In genomic region chr7:4665661-4666060, GRCh38 we compare ENCODE assay signal across 12 cellular contexts. TPM values are rescaled to one million over a fixed set of nuclear protein-coding genes. Genes with fewer than 3 reads are reported as not detected.
DNase-seq lines count a peak whose midpoint lies in the region; ATAC-seq and TF ChIP-seq lines count a peak whose summit lies in the region.
"Had no signal": no experiment of that assay in that cellular context is flagged by ENCODE, and none has a peak within 500 bp of the region (broad histone marks: within the 10 kb centered on the region; RNA-seq: fewer than 3 reads in every experiment).

No MANE protein-coding gene starts in this region.

- peak; percentile 98 for DNase-seq in AG10803 (ENCODE audit: low read depth)
- peak; percentile 91 for DNase-seq in NCI-H226
- peak; percentile 89 for DNase-seq in dedifferentiated amniotic fluid mesenchymal stem cell (ENCODE audit: extremely low spot score)
- peak; percentile 87 for DNase-seq in osteoblast (ENCODE audit: insufficient read length, low spot score, missing footprints)
- DNase-seq in KG1 (lab: John Stamatoyannopoulos, UW) = no peak
- DNase-seq in CD4-positive, alpha-beta T cell = no peak
- DNase-seq in NCI-H2227 treated with DMSO at 0.1 percent for 48 hours (lab: John Stamatoyannopoulos, UW) = no peak
- no peak for DNase-seq in stimulated activated CD4-positive, alpha-beta T cell treated with anti-CD3 and anti-CD28 coated beads, Interleukin-12 subunit alpha, Interleukin-12 subunit beta, amount 100 ng/mL, for 4 hours
- DNase-seq: Calu3, cortex of kidney, NCI-H526 treated with DMSO at 0.1 percent for 48 hours had no signal

- POLR2A ChIA-PET in CD4-positive, alpha-beta T cell (lab: Charles Lee) = no interaction called here

- intact Hi-C loops in CD4-positive, alpha-beta T cell (cut with DNase I, micrococcal nuclease) = no loop called here

- peaks cover 27% of the 10 kb centered on the region for H3K4me1 ChIP-seq in osteoblast (ENCODE audit: insufficient read depth, low read length)

- no peaks in the 10 kb centered on the region for H3K9me3 ChIP-seq in osteoblast (ENCODE audit: low read depth, low read length)
- H3K9me3 ChIP-seq in CD4-positive, alpha-beta T cell (ENCODE audit: control insufficient read depth, low read length) = no peaks in the 10 kb centered on the region
- H3K9me3 ChIP-seq: neutrophil had no signal

- no peaks in the 10 kb centered on the region for H3K36me3 ChIP-seq in osteoblast (ENCODE audit: insufficient read depth, low read length)
- H3K36me3 ChIP-seq: neutrophil had no signal

- H3K27ac ChIP-seq in osteoblast (ENCODE audit: low read depth, low read length) = peak overlapping the region; percentile 99
- no peak overlapping the region for H3K27ac ChIP-seq in CD4-positive, alpha-beta T cell (ENCODE audit: low read depth, low read length)
- H3K27ac ChIP-seq: neutrophil had no signal

- no peaks in the 10 kb centered on the region for H3K27me3 Mint-ChIP-seq in CD4-positive, alpha-beta T cell

- CTCF ChIA-PET in CD4-positive, alpha-beta T cell (lab: Charles Lee) = interaction anchor here (0.9 to 1.0 kb wide), 2 partner anchors 12 to 24 kb away, joined by 3 read pairs; no protein-coding TSS in a partner anchor

- no peak for ATAC-seq in CD4-positive, alpha-beta T cell (ENCODE audit: poor library complexity)

- peak overlapping the region; percentile 32 for H2AFZ ChIP-seq in osteoblast (ENCODE audit: low read length)

- H3K4me3 Mint-ChIP-seq in CD4-positive, alpha-beta T cell = no peak overlapping the region

- no peaks in the 10 kb centered on the region for H4K20me1 ChIP-seq in osteoblast (ENCODE audit: insufficient read depth, low read length)

- H3K27me3 ChIP-seq in osteoblast (ENCODE audit: insufficient read depth, low read length) = no peaks in the 10 kb centered on the region
- no peaks in the 10 kb centered on the region for H3K27me3 ChIP-seq in CD4-positive, alpha-beta T cell (ENCODE audit: control insufficient read depth, insufficient read depth, low read length)
- H3K27me3 ChIP-seq: neutrophil had no signal

- H3K4me1 Mint-ChIP-seq in CD4-positive, alpha-beta T cell (ENCODE audit: low read depth) = no peaks in the 10 kb centered on the region

- peak overlapping the region; percentile 72 for H3K4me2 ChIP-seq in osteoblast (ENCODE audit: insufficient read depth, low read length)

- TF ChIP-seq CTCF in AG10803 (conservative IDR thresholded peaks at IDR 0.05; ENCODE audit: low read length) = no peak
- no peak for TF ChIP-seq CTCF in osteoblast (IDR thresholded peaks at IDR 0.05; ENCODE audit: extremely low read depth, low read depth, low read length)
- TF ChIP-seq CTCF in CD4-positive, alpha-beta T cell (IDR thresholded peaks at IDR 0.05) = no peak

- no peaks in the 10 kb centered on the region for H3K9me3 Mint-ChIP-seq in CD4-positive, alpha-beta T cell

- no peaks in the 10 kb centered on the region for H3K79me2 ChIP-seq in osteoblast (ENCODE audit: insufficient read depth, low read length)

- H3K36me3 Mint-ChIP-seq in CD4-positive, alpha-beta T cell (ENCODE audit: low read depth) = no peaks in the 10 kb centered on the region

- H3K27ac Mint-ChIP-seq in CD4-positive, alpha-beta T cell = no peak overlapping the region

- no peak overlapping the region for H3K4me3 ChIP-seq in AG10803 (ENCODE audit: low read length)
- H3K4me3 ChIP-seq in osteoblast (ENCODE audit: insufficient read depth, low read length) = peak overlapping the region; percentile 30

RNA-seq across cellular contexts. Expression of gene FOXK1, which starts 16.4 kb away (rescaled TPM):
- 26.2 and 31.8 TPM in 2 replicates for total RNA-seq in osteoblast
- total RNA-seq in CD4-positive, alpha-beta T cell = 10 to 100 TPM; 67.8 to 68.1 TPM

Comparison
In these comparisons a context has a peak if more than half of its experiments do, and no peak if none do; other contexts are left out.
1. DNase-seq: peak in AG10803 (single experiment), NCI-H226 (single experiment), dedifferentiated amniotic fluid mesenchymal stem cell (single experiment) and osteoblast (single experiment); none in KG1 (single experiment), CD4-positive, alpha-beta T cell (0 of 10), NCI-H2227 treated with DMSO at 0.1 percent for 48 hours (single experiment) and stimulated activated CD4-positive, alpha-beta T cell treated with anti-CD3 and anti-CD28 coated beads, Interleukin-12 subunit alpha, Interleukin-12 subunit beta, amount 100 ng/mL, for 4 hours (single experiment).